23 cellular contexts compared by ENCODE assay signal in genomic region chr4:56622176-56622575, GRCh38. TPM values are rescaled to one million over a fixed set of nuclear protein-coding genes. Genes with fewer than 3 reads are reported as not detected.
A peak's percentile ranks its signal among the peaks of the same experiment; 100 is the strongest.
DNase-seq lines count a peak whose midpoint lies in the region; ATAC-seq and TF ChIP-seq lines count a peak whose summit lies in the region.
"Had no signal": no experiment of that assay in that cellular context is flagged by ENCODE, and none has a peak within 500 bp of the region (broad histone marks: within the 10 kb centered on the region; RNA-seq: fewer than 3 reads in every experiment).

No MANE protein-coding gene starts in this region.

- H3K27me3 Mint-ChIP-seq in MCF 10A (ENCODE audit: insufficient read depth, unreplicated experiment) (no peaks in the 10 kb centered on the region), type B pancreatic cell (no peaks in the 10 kb centered on the region)

- H3K27ac ChIP-seq in breast epithelium (no peak overlapping the region), RWPE2 (ENCODE audit: poor library complexity, severe bottlenecking) (peak overlapping the region; percentile 46)
- H3K27ac ChIP-seq: BLaER1 treated with 17β-estradiol and CSF1 and Interleukin-3, amounts not matched to agents 10 nM and 100 nM; heart left ventricle; Peyer's patch; SJSA1; upper lobe of right lung had no signal

- H3K9me3 Mint-ChIP-seq in MCF 10A (ENCODE audit: unreplicated experiment) (peaks cover 10% of the 10 kb centered on the region), type B pancreatic cell (peaks cover 17% of the 10 kb centered on the region)

- intact Hi-C loops in MCF 10A (cut with micrococcal nuclease) (no loop called here), breast epithelium (cut with DNase I; ENCODE audit: low total_unique reads) (no loop called here), lower leg skin (cut with DNase I; ENCODE audit: low total_unique reads) (no loop called here)

- 19 to 22% methylated on average over 1 of the region's 1 CpG for WGBS in lower leg skin, 2 donors

- H3K4me3 Mint-ChIP-seq in MCF 10A (ENCODE audit: unreplicated experiment) (no peak overlapping the region), type B pancreatic cell (no peak overlapping the region)
- H3K4me3 Mint-ChIP-seq: activated naive CD8-positive, alpha-beta T cell; neural crest cell; T-helper 1 cell treated with Interleukin-12 subunit alpha and Interleukin-12 subunit beta and Interleukin-4 antibody, amounts not matched to agents 30 μg/mL and 1 μg/mL, for 36 hours had no signal

- TF ChIP-seq CTCF in MCF 10A (IDR thresholded peaks at IDR 0.05; ENCODE audit: unreplicated experiment) (no peak), breast epithelium (IDR thresholded peaks at IDR 0.05) (no peak), RWPE2 (IDR thresholded peaks at IDR 0.05; ENCODE audit: poor library complexity, severe bottlenecking) (no peak), type B pancreatic cell (conservative IDR thresholded peaks at IDR 0.05) (no peak), lower leg skin (IDR thresholded peaks at IDR 0.05) (no peak)

- H3K4me1 Mint-ChIP-seq in MCF 10A (ENCODE audit: insufficient read depth, unreplicated experiment), result peaks cover 34% of the 10 kb centered on the region
- peaks cover 5% of the 10 kb centered on the region for H3K4me1 Mint-ChIP-seq in type B pancreatic cell (ENCODE audit: unreplicated experiment)
- H3K4me1 Mint-ChIP-seq: neural crest cell had no signal

- CTCF ChIA-PET in MCF 10A (lab: Yijun Ruan, JAX), result no interaction called here

- peak; percentile 78 for ATAC-seq in RWPE2 (ENCODE audit: low read depth)
- ATAC-seq in HG02981 (IDR thresholded peaks at IDR 0.05; ENCODE audit: unreplicated experiment), result no peak
- no peak for ATAC-seq in HG03432 (IDR thresholded peaks at IDR 0.05; ENCODE audit: unreplicated experiment)
- ATAC-seq: heart left ventricle, left ventricle myocardium superior, sciatic nerve, upper lobe of right lung had no signal

- H3K27me3 ChIP-seq in breast epithelium (peaks cover 0 to 9% of the 10 kb centered on the region in 2 donors), RWPE2 (ENCODE audit: insufficient read depth, poor library complexity, severe bottlenecking) (no peaks in the 10 kb centered on the region)
- H3K27me3 ChIP-seq: BLaER1 treated with 17β-estradiol and CSF1 and Interleukin-3, amounts not matched to agents 10 nM and 100 nM; Peyer's patch; SJSA1; upper lobe of right lung had no signal

- no peak overlapping the region for H3K4me3 ChIP-seq in breast epithelium
- H3K4me3 ChIP-seq in RWPE2 (ENCODE audit: severe bottlenecking), result no peak overlapping the region
- H3K4me3 ChIP-seq in lower leg skin (ENCODE audit: low read depth, poor library complexity, severe bottlenecking), result no peak overlapping the region
- H3K4me3 ChIP-seq: BLaER1 treated with 17β-estradiol and CSF1 and Interleukin-3, amounts not matched to agents 10 nM and 100 nM; heart left ventricle; Peyer's patch; SJSA1; upper lobe of right lung had no signal

- BruUV-seq in MCF 10A (replicated peaks; lab: Mats Ljungman, UMichigan), result no TSS peak

- H3K36me3 Mint-ChIP-seq in MCF 10A (ENCODE audit: insufficient read depth, unreplicated experiment) (no peaks in the 10 kb centered on the region), type B pancreatic cell (no peaks in the 10 kb centered on the region)

- no peaks in the 10 kb centered on the region for H3K36me3 ChIP-seq in breast epithelium
- H3K36me3 ChIP-seq in RWPE2 (ENCODE audit: low read depth), result no peaks in the 10 kb centered on the region
- H3K36me3 ChIP-seq: heart left ventricle, Peyer's patch, SJSA1, upper lobe of right lung had no signal

- H3K4me1 ChIP-seq in breast epithelium (no peaks in the 10 kb centered on the region), RWPE2 (ENCODE audit: insufficient read depth, poor library complexity, severe bottlenecking) (peaks cover 26% of the 10 kb centered on the region)
- H3K4me1 ChIP-seq: BLaER1 treated with 17β-estradiol and CSF1 and Interleukin-3, amounts not matched to agents 10 nM and 100 nM; heart left ventricle; Peyer's patch; upper lobe of right lung had no signal

- H3K9me3 ChIP-seq in breast epithelium (peaks cover 6 to 22% of the 10 kb centered on the region in 2 donors), RWPE2 (ENCODE audit: severe bottlenecking) (no peaks in the 10 kb centered on the region)
- H3K9me3 ChIP-seq: upper lobe of right lung had no signal

- H3K27ac Mint-ChIP-seq in MCF 10A (ENCODE audit: low read depth, unreplicated experiment), result peak overlapping the region; percentile 80
- H3K27ac Mint-ChIP-seq in type B pancreatic cell, result no peak overlapping the region
- H3K27ac Mint-ChIP-seq: activated naive CD8-positive, alpha-beta T cell; T-helper 1 cell treated with Interleukin-12 subunit alpha and Interleukin-12 subunit beta and Interleukin-4 antibody, amounts not matched to agents 30 μg/mL and 1 μg/mL, for 36 hours had no signal

- POLR2A ChIA-PET in MCF 10A (lab: Yijun Ruan, JAX), result interaction anchor here (0.6 to 1.2 kb wide), 2 partner anchors 9 to 1202 kb away, joined by 3 to 8 read pairs; no protein-coding TSS in a partner anchor

- TF ChIP-seq POLR2A in breast epithelium (IDR thresholded peaks at IDR 0.05) (no peak), lower leg skin (IDR thresholded peaks at IDR 0.05) (no peak)

- DNase-seq in MCF 10A (ENCODE audit: unreplicated experiment), result peak; percentile 77
- DNase-seq in breast epithelium (ENCODE audit: low spot score in 2 of 2), result no peak
- DNase-seq in RWPE2 (ENCODE audit: low spot score), result no peak
- DNase-seq in fibroblast of gingiva (ENCODE audit: low read depth), result peak; percentile 72
- no peak for DNase-seq in type B pancreatic cell (ENCODE audit: extremely low spot score, unreplicated experiment)
- no peak for DNase-seq in lower leg skin (ENCODE audit: low spot score in 2 of 2)
- DNase-seq: activated CD4-positive, alpha-beta T cell treated with anti-CD3 and anti-CD28 coated beads for 4 hours; effector memory CD4-positive, alpha-beta T cell; GOT3; heart left ventricle; IMR-90; left ventricle myocardium superior; NCI-H2227 treated with DMSO at 0.1 percent for 48 hours; Peyer's patch; upper lobe of right lung had no signal

RNA-seq across cellular contexts. Expression of gene HOPX, which starts 58.9 kb away (rescaled TPM):
- total RNA-seq in MCF 10A (2022) (not detected in 2 replicates), breast epithelium (1 to 10 TPM; 3.8 to 9.8 (median 4.8) TPM), type B pancreatic cell (ENCODE audit: low replicate concordance) (42.1 and 136 TPM in 2 replicates), lower leg skin (1,000 to 10,000 TPM; 1,330 to 2,611 (median 2,071) TPM)
- total RNA-seq: neural crest cell had no signal

Comparison
In these comparisons a context has a peak if more than half of its experiments do, and no peak if none do; other contexts are left out.
1. DNase-seq: peak in MCF 10A (single experiment) and fibroblast of gingiva (single experiment); none in breast epithelium (0 of 2), RWPE2 (single experiment), type B pancreatic cell (single experiment) and lower leg skin (0 of 2).